Comparison of ENCODE assay signal across 8 cellular contexts in genomic region chr1:15090373-15090772, GRCh38.
DNase-seq lines count a peak whose midpoint lies in the region; ATAC-seq, FAIRE-seq and TF ChIP-seq lines count a peak whose summit lies in the region.

No MANE protein-coding gene starts in this region.

- dilution Hi-C loops in endothelial cell of umbilical vein (cut with MboI; ENCODE audit: extremely low pct_ligation_motif_present, low sequenced_read_pairs) = no loop called here

- H3K23ac ChIP-seq in trophoblast cell (ENCODE audit: low read length) = no peak overlapping the region

- peaks cover 11% of the 10 kb centered on the region for H3K4me1 ChIP-seq in endothelial cell of umbilical vein (ENCODE audit: control insufficient read depth, extremely low read depth, insufficient read depth, low read length)
- peaks cover 12 to 18% of the 10 kb centered on the region in 2 experiments for H3K4me1 ChIP-seq in trophoblast cell (ENCODE audit: control insufficient read depth in 1 of 2, insufficient read depth in 2 of 2, low read length in 2 of 2)

- H2BK5ac ChIP-seq in trophoblast cell (ENCODE audit: low read depth, low read length, poor library complexity) = no peak overlapping the region

- no peak overlapping the region for H3K9ac ChIP-seq in endothelial cell of umbilical vein (replicated peaks; ENCODE audit: extremely low read depth, insufficient read depth, low read length)
- no peak overlapping the region for H3K9ac ChIP-seq in trophoblast cell (ENCODE audit: low read length)

- peak overlapping the region; percentile 49 for H4K91ac ChIP-seq in trophoblast cell (ENCODE audit: low read depth, low read length)

- WGBS in trophoblast cell (ENCODE audit: extremely low coverage, insufficient coverage, insufficient read length) = no CpG with 5 or more reads among the region's 13 CpGs

- H3K27me3 ChIP-seq in endothelial cell of umbilical vein (ENCODE audit: control insufficient read depth in 2 of 2, insufficient read depth in 2 of 2, low read length in 2 of 2) = no peaks in the 10 kb centered on the region
- H3K27me3 ChIP-seq in trophoblast cell (ENCODE audit: insufficient read depth, low read length) = no peaks in the 10 kb centered on the region

- FAIRE-seq in endothelial cell of umbilical vein (lab: Jason Lieb, UNC) = peak; percentile 78

- H3K4me3 ChIP-seq in endothelial cell of umbilical vein (replicated peaks in 1 of 3; ENCODE audit: insufficient read depth in 1 of 3, low read depth in 1 of 3, low read length in 3 of 3) = no peak overlapping the region
- no peak overlapping the region for H3K4me3 ChIP-seq in trophoblast cell (ENCODE audit: low read depth, low read length)

- in situ Hi-C loops in KBM-7 (cut with MboI; ENCODE audit: low pct_unique_long_range_greater_than_20kb, low sequenced_read_pairs) = no loop called here

- peaks cover 2% of the 10 kb centered on the region for H3K79me1 ChIP-seq in trophoblast cell (ENCODE audit: low read length)

- no peak overlapping the region for H3K4me2 ChIP-seq in endothelial cell of umbilical vein (ENCODE audit: insufficient read depth, low read length)
- peak overlapping the region; percentile 50 for H3K4me2 ChIP-seq in trophoblast cell (ENCODE audit: low read length)

- BruUV-seq in endothelial cell of umbilical vein (replicated peaks; lab: Mats Ljungman, UMichigan) = no TSS peak

- H3K27ac ChIP-seq in endothelial cell of umbilical vein (ENCODE audit: insufficient read depth, low read depth, low read length) = no peak overlapping the region
- no peak overlapping the region for H3K27ac ChIP-seq in trophoblast cell (ENCODE audit: low read depth, low read length)

- H4K12ac ChIP-seq in trophoblast cell (ENCODE audit: low read depth, low read length) = peak overlapping the region; percentile 39

- intact Hi-C loops in endothelial cell of umbilical vein (cut with micrococcal nuclease) = loop anchor here (1.0 kb wide), 1 partner anchor 82 kb away; no protein-coding TSS in a partner anchor

- CTCF ChIA-PET in endothelial cell of umbilical vein (lab: Charles Lee) = interaction anchor here (1.0 to 1.2 kb wide), 3 partner anchors 10 to 44 kb away, joined by 3 to 4 read pairs (median 4); no protein-coding TSS in a partner anchor

- no peaks in the 10 kb centered on the region for H4K20me1 ChIP-seq in endothelial cell of umbilical vein (replicated peaks; ENCODE audit: control insufficient read depth, extremely low read depth, insufficient read depth, low read length)

- no peak overlapping the region for H3K18ac ChIP-seq in trophoblast cell (ENCODE audit: low read length)

- H3K9me3 ChIP-seq in endothelial cell of umbilical vein (replicated peaks; ENCODE audit: control insufficient read depth, insufficient read depth, low read length) = no peaks in the 10 kb centered on the region
- peaks cover 3% of the 10 kb centered on the region for H3K9me3 ChIP-seq in trophoblast cell (ENCODE audit: insufficient read depth, low read depth, low read length)

- ATAC-seq in HG02981 (IDR thresholded peaks at IDR 0.05; ENCODE audit: unreplicated experiment) = peak; percentile 50
- ATAC-seq in HG02938 (IDR thresholded peaks at IDR 0.05; ENCODE audit: unreplicated experiment) = no peak

- TF ChIP-seq CTCF in endothelial cell of umbilical vein (IDR thresholded peaks at IDR 0.05; ENCODE audit: extremely low read depth in 1 of 2, insufficient read depth in 1 of 2, low read depth in 1 of 2, low read length in 2 of 2) = no peak

- H3K79me2 ChIP-seq in endothelial cell of umbilical vein (ENCODE audit: control insufficient read depth, insufficient read depth, low read length) (no peaks in the 10 kb centered on the region), trophoblast cell (ENCODE audit: control insufficient read depth, insufficient read depth, low read length, poor library complexity) (no peaks in the 10 kb centered on the region)

- H2AFZ ChIP-seq in endothelial cell of umbilical vein (ENCODE audit: low read depth, low read length) = peak overlapping the region; percentile 49
- H2AFZ ChIP-seq in trophoblast cell (ENCODE audit: insufficient read depth, low read length, poor library complexity) = no peak overlapping the region

- no peak overlapping the region for H2AK5ac ChIP-seq in trophoblast cell (ENCODE audit: low read length)

- H3K36me3 ChIP-seq in endothelial cell of umbilical vein (ENCODE audit: control insufficient read depth in 2 of 2, extremely low read depth in 1 of 2, insufficient read depth in 2 of 2, low read length in 2 of 2) (no peaks in the 10 kb centered on the region), trophoblast cell (ENCODE audit: control insufficient read depth in 1 of 2, insufficient read depth in 2 of 2, low read length in 2 of 2) (no peaks in the 10 kb centered on the region)

- no peak overlapping the region for H2BK120ac ChIP-seq in trophoblast cell (ENCODE audit: insufficient read depth, low read length, poor library complexity)

- no peak overlapping the region for H3K14ac ChIP-seq in trophoblast cell (ENCODE audit: low read length)

- DNase-seq in NCI-H345 (lab: John Stamatoyannopoulos, UW) (peak; percentile 60), endothelial cell of umbilical vein (ENCODE audit: low read depth, low spot score) (peak; percentile 57), trophoblast cell (peak; percentile 70 to 84), GM19240 (ENCODE audit: insufficient read length, low spot score) (no peak), mesenteric fat pad (ENCODE audit: low spot score) (no peak), KBM-7 (no peak)

- H2BK12ac ChIP-seq in trophoblast cell (ENCODE audit: low read length) = no peak overlapping the region

- POLR2A ChIA-PET in endothelial cell of umbilical vein (lab: Charles Lee) = no interaction called here

- H3K9me1 ChIP-seq in endothelial cell of umbilical vein (replicated peaks; ENCODE audit: control insufficient read depth, extremely low read depth, insufficient read depth, low read length) = no peaks in the 10 kb centered on the region

- peak overlapping the region; percentile 13 for H4K8ac ChIP-seq in trophoblast cell (ENCODE audit: low read depth, low read length)

- no peak overlapping the region for H3K4ac ChIP-seq in trophoblast cell (ENCODE audit: low read depth, low read length)

- TF ChIP-seq POLR2A in endothelial cell of umbilical vein (IDR thresholded peaks at IDR 0.05; ENCODE audit: low read depth, low read length) = no peak

TF ChIP-seq in endothelial cell of umbilical vein, 7 proteins besides CTCF, POLR2A, EP300 and RAD21:
- no peak for TF ChIP-seq MAX (IDR thresholded peaks at IDR 0.05; ENCODE audit: insufficient read depth, insufficient read length)
- TF ChIP-seq GATA2 (IDR thresholded peaks at IDR 0.05; ENCODE audit: insufficient read depth, insufficient read length, low read depth, low read length) = no peak
- no peak for TF ChIP-seq EZH2 (IDR thresholded peaks at IDR 0.05; ENCODE audit: borderline replicate concordance, low read depth, low read length, severe bottlenecking)

Comparison
In these comparisons a context has a peak if more than half of its experiments do, and no peak if none do; other contexts are left out.
1. DNase-seq: peak in NCI-H345 (single experiment), endothelial cell of umbilical vein (single experiment) and trophoblast cell (2 of 2); none in GM19240 (single experiment), mesenteric fat pad (single experiment) and KBM-7 (single experiment).